Comparison of ENCODE assay signal across 28 cellular contexts in genomic region chr5:75319636-75320035, GRCh38. TPM values are rescaled to one million over a fixed set of nuclear protein-coding genes. Genes with fewer than 3 reads are reported as not detected.
DNase-seq lines count a peak whose midpoint lies in the region; ATAC-seq, FAIRE-seq and TF ChIP-seq lines count a peak whose summit lies in the region.
"Had no signal": no experiment of that assay in that cellular context is flagged by ENCODE, and none has a peak within 500 bp of the region (broad histone marks: within the 10 kb centered on the region; RNA-seq: fewer than 3 reads in every experiment).

No MANE protein-coding gene starts in this region.

- H3K4me3 ChIP-seq in A549 (no peak overlapping the region), HUES6 (ENCODE audit: low read depth, low read length) (no peak overlapping the region), mesendoderm (ENCODE audit: low read length) (no peak overlapping the region)
- H3K4me3 ChIP-seq: hepatocyte, lung, mucosa of descending colon, pancreas had no signal

- no peak for FAIRE-seq in A549 (lab: Jason Lieb, UNC)
- FAIRE-seq: GM12891, pancreas, urothelium cell line had no signal

- POLR2A ChIA-PET in A549 (lab: Yijun Ruan, JAX): interaction anchor here (2.3 to 2.5 kb wide), 2 partner anchors 17 to 83 kb away, joined by 8 to 34 read pairs; partner anchors contain the start of genes ANKRD31 and HMGCR

- H4K5ac ChIP-seq in mesendoderm (ENCODE audit: low read length): no peak overlapping the region

- H2BK5ac ChIP-seq in mesendoderm (ENCODE audit: low read length): no peak overlapping the region

- TF ChIP-seq CTCF in A549 (IDR thresholded peaks at IDR 0.05): no peak

- no peak overlapping the region for H3K18ac ChIP-seq in mesendoderm (ENCODE audit: low read length)

- H3K79me1 ChIP-seq in mesendoderm (ENCODE audit: low read length): no peaks in the 10 kb centered on the region

- TF ChIP-seq EP300 in A549 (IDR thresholded peaks at IDR 0.05): no peak

- CTCF ChIA-PET in A549 (lab: Yijun Ruan, JAX): interaction anchor here (0.9 to 3.1 kb wide), 5 partner anchors 10 to 17 kb away, joined by 3 to 18 read pairs (median 6); partner anchors contain the start of gene HMGCR

- no peak for TF ChIP-seq POLR2A in A549 (IDR thresholded peaks at IDR 0.05; ENCODE audit: low read length)

- H3K23ac ChIP-seq in mesendoderm (ENCODE audit: low read length): no peak overlapping the region

- ATAC-seq in A549: no peak
- ATAC-seq: activated CD8-positive, alpha-beta T cell treated with anti-CD3 and anti-CD28 coated beads for 36 hours had no signal

- H3K4ac ChIP-seq in mesendoderm (ENCODE audit: low read depth, low read length): no peak overlapping the region

- TF ChIP-seq RAD21 in A549 (conservative IDR thresholded peaks at IDR 0.05 in 1 of 2, IDR thresholded peaks at IDR 0.05 in 1 of 2): no peak

- no peaks in the 10 kb centered on the region for H3K36me3 ChIP-seq in HUES6 (ENCODE audit: control insufficient read depth, insufficient read depth, low read length)
- H3K36me3 ChIP-seq in mesendoderm (ENCODE audit: control insufficient read depth, insufficient read depth, low read length): no peaks in the 10 kb centered on the region
- H3K36me3 ChIP-seq: pancreas had no signal

- H3K9ac ChIP-seq in HUES6 (ENCODE audit: low read length) (no peak overlapping the region), mesendoderm (ENCODE audit: low read length) (no peak overlapping the region)
- H3K9ac ChIP-seq: SK-N-SH had no signal

- no peak for DNase-seq in A549 (ENCODE audit: low read depth in 1 of 2, low spot score in 1 of 2)
- no peak for DNase-seq in mesendoderm
- no peak for DNase-seq in cerebellar nuclear complex (lab: John Stamatoyannopoulos, UW)
- no peak for DNase-seq in stimulated activated CD4-positive, alpha-beta T cell treated with anti-CD3 and anti-CD28 coated beads, Interleukin-1b, Interleukin-23, amount 100 ng/mL, for 48 hours
- DNase-seq in COLO668 (lab: John Stamatoyannopoulos, UW; ENCODE audit: unreplicated experiment): no peak
- DNase-seq in T-helper 2 cell: no peak
- DNase-seq: activated CD4-positive, CD25-positive, alpha-beta regulatory T cell treated with anti-CD3 and anti-CD28 coated beads, Interleukin-2, amount 50 U/mL, for 72 hours; activated CD8-positive, alpha-beta memory T cell treated with anti-CD3 and anti-CD28 coated beads, Interleukin-2, amount 50 U/mL, for 48 hours; activated CD8-positive, alpha-beta T cell treated with anti-CD3 and anti-CD28 coated beads for 36 hours; activated naive CD4-positive, alpha-beta T cell treated with anti-CD3 and anti-CD28 coated beads, Interleukin-2, amount 50 U/mL, for 16 hours; amygdala; CD8-positive, alpha-beta memory T cell; H9; IMR-90; kidney glomerular epithelial cell; mucosa of descending colon; NCI-H1694 treated with DMSO at 0.1 percent for 48 hours; NCI-H82; nephron progenitor cell; pancreas; SK-N-SH; stimulated activated naive CD4-positive, alpha-beta T cell treated with Interleukin-2 at 50 U/mL for 16 hours had no signal

- H3K56ac ChIP-seq in mesendoderm (ENCODE audit: low read length): no peak overlapping the region

- WGBS in A549 (ENCODE audit: missing lambda C conversion rate): 75% methylated on average over 1 of the region's 1 CpG
- 36 to 53% (median 42%) methylated on average over 1 of the region's 1 CpG for WGBS in adipose tissue, 3 donors
- WGBS in mesendoderm (ENCODE audit: extremely low coverage, insufficient coverage, low lambda C conversion rate): no CpG with 5 or more reads among the region's 1 CpG

- H3K27ac ChIP-seq in A549: peak overlapping the region; percentile 82 to 90; a peak in 4 of 6 replicates
- peak overlapping the region; percentile 83; the same call in 1 of the 2 replicates for H3K27ac ChIP-seq in HUES6 (ENCODE audit: low read depth, low read length)
- H3K27ac ChIP-seq in adipose tissue (ENCODE audit: low read depth, low read length): peak overlapping the region; percentile 52
- H3K27ac ChIP-seq in mesendoderm (ENCODE audit: low read depth, low read length): no peak overlapping the region
- H3K27ac ChIP-seq: hepatocyte, pancreas had no signal

- H3K27me3 ChIP-seq in HUES6 (ENCODE audit: control insufficient read depth, insufficient read depth, low read length) (no peaks in the 10 kb centered on the region), mesendoderm (ENCODE audit: insufficient read depth, low read length, poor library complexity) (no peaks in the 10 kb centered on the region)
- H3K27me3 ChIP-seq: hepatocyte, pancreas had no signal

- H4K8ac ChIP-seq in mesendoderm (ENCODE audit: low read depth, low read length): no peak overlapping the region

- peak overlapping the region; percentile 62 for H2BK120ac ChIP-seq in mesendoderm (ENCODE audit: low read depth, low read length)

- H3K4me2 ChIP-seq in A549 (peak overlapping the region; percentile 79), mesendoderm (ENCODE audit: low read length) (no peak overlapping the region)
- H3K4me2 ChIP-seq: hepatocyte had no signal

- H3K4me1 ChIP-seq in A549 (peaks cover 34% of the 10 kb centered on the region), HUES6 (ENCODE audit: control insufficient read depth, insufficient read depth, low read length) (peaks cover 27% of the 10 kb centered on the region), mesendoderm (ENCODE audit: control insufficient read depth, low read depth, low read length) (peaks cover 3% of the 10 kb centered on the region)
- H3K4me1 ChIP-seq: pancreas had no signal

- H2BK15ac ChIP-seq in mesendoderm (replicated peaks; ENCODE audit: low read depth): no peak overlapping the region

- no peak overlapping the region for H2AK5ac ChIP-seq in mesendoderm (ENCODE audit: low read length)

- no peaks in the 10 kb centered on the region for H3K79me2 ChIP-seq in mesendoderm (ENCODE audit: control insufficient read depth, insufficient read depth, low read length)
- H3K79me2 ChIP-seq: hepatocyte had no signal

- H3K9me3 ChIP-seq in A549 (no peaks in the 10 kb centered on the region), HUES6 (ENCODE audit: control insufficient read depth, insufficient read depth, low read depth, low read length) (no peaks in the 10 kb centered on the region)
- H3K9me3 ChIP-seq: mucosa of descending colon, pancreas, SK-N-SH had no signal

TF ChIP-seq in A549, 52 proteins besides CTCF, POLR2A, EP300 and RAD21 (continues in another document):
- TF ChIP-seq SREBF2 (IDR thresholded peaks at IDR 0.05) (no peak), EHF (CRISPR knock-in tag; IDR thresholded peaks at IDR 0.05) (no peak), GATA3 (IDR thresholded peaks at IDR 0.05; ENCODE audit: borderline replicate concordance) (no peak), CBX8 (IDR thresholded peaks at IDR 0.05) (no peak), TP53 (CRISPR knock-in tag; IDR thresholded peaks at IDR 0.05) (no peak), CBX2 (IDR thresholded peaks at IDR 0.05; ENCODE audit: borderline replicate concordance, low read depth) (no peak), ATOH8 (CRISPR knock-in tag; IDR thresholded peaks at IDR 0.05; ENCODE audit: low read depth) (no peak), HOXB5 (CRISPR knock-in tag; IDR thresholded peaks at IDR 0.05) (no peak), USF2 (IDR thresholded peaks at IDR 0.05) (no peak), KDM1A (IDR thresholded peaks at IDR 0.05; ENCODE audit: low read depth) (no peak), JUNB (IDR thresholded peaks at IDR 0.05) (no peak), MYC (IDR thresholded peaks at IDR 0.05; ENCODE audit: borderline replicate concordance, low read length) (no peak)

RNA-seq across cellular contexts. Expression of gene HMGCR, which starts 17.4 kb away (rescaled TPM):
- polyA plus RNA-seq in A549 (2011; rRNA removed) (25.9 and 30.1 TPM in 2 replicates), A549 (2017; fragmentation: RNase III; extraction: RNeasy Plus Mini Kit Qiagen cat#74134 plus additional on column Dnase treatment) (28.6 to 35.0 TPM (median 33.4 TPM) in 3 replicates), adipose tissue (10 to 100 TPM in 1 of 3 donors, 1 to 10 TPM in 2; 3.9 to 17.3 (median 10.0) TPM)
- polyA plus RNA-seq in A549 (2012; cell fraction: cytosol; rRNA removed): 5.9 and 6.5 TPM in 2 replicates
- polyA plus RNA-seq in A549 (2012; cell fraction: nucleus; rRNA removed): 10.1 and 14.5 TPM in 2 replicates
- polyA minus RNA-seq in A549 (2011; rRNA and poly(A)+ RNA removed): 48.0 and 52.9 TPM in 2 replicates
- 142 TPM for polyA plus RNA-seq in mesendoderm (2013, experiment 1 of 2)
- polyA plus RNA-seq in mesendoderm (2013, experiment 2 of 2): 146 TPM
